Comparison of ENCODE assay signal across 19 cellular contexts in genomic region chr7:151645311-151645710, GRCh38.
"Had no signal": no experiment of that assay in that cellular context is flagged by ENCODE, and none has a peak within 500 bp of the region (broad histone marks: within the 10 kb centered on the region; RNA-seq: fewer than 3 reads in every experiment).

No MANE protein-coding gene starts in this region.

- H3K4me3 ChIP-seq: colonic mucosa, gastroesophageal sphincter, heart left ventricle, hepatocyte, left lung, prostate gland, right atrium auricular region, testis, tibial artery had no signal

- FAIRE-seq: endothelial cell of umbilical vein, kidney had no signal

- H3K36me3 ChIP-seq: colonic mucosa, gastroesophageal sphincter, left lung, tibial artery had no signal

- H3K27me3 ChIP-seq: colonic mucosa, gastroesophageal sphincter, heart left ventricle, hepatocyte, left lung, right atrium auricular region, testis, tibial artery had no signal

- H3K9me3 ChIP-seq: colonic mucosa, gastroesophageal sphincter, left lung, prostate gland, testis had no signal

- H3K4me1 ChIP-seq: colonic mucosa, left lung, prostate gland, testis had no signal

- H3K4me2 ChIP-seq: hepatocyte had no signal

- DNase-seq: colonic mucosa; effector memory CD4-positive, alpha-beta T cell; foreskin fibroblast; heart left ventricle; kidney; left lung; naive thymus-derived CD8-positive, alpha-beta T cell; nephron progenitor cell; nucleus accumbens; stimulated activated CD4-positive, alpha-beta T cell treated with anti-CD3 and anti-CD28 coated beads, Interleukin-4, amount 100 ng/mL, for 4 hours; stimulated activated naive CD8-positive, alpha-beta T cell treated with anti-CD3 and anti-CD28 coated beads, Interleukin-15, Interleukin-2, amounts not matched to agents 100 U/mL and 50 U/mL, for 24 hours; substantia nigra; testis; tibial artery had no signal

- H3K27ac ChIP-seq: colonic mucosa, gastroesophageal sphincter, heart left ventricle, hepatocyte, left lung, prostate gland, right atrium auricular region, testis, tibial artery had no signal

- H2AFZ ChIP-seq: hepatocyte had no signal

- H3K79me2 ChIP-seq: hepatocyte had no signal
